In the genomic region with DNA sequence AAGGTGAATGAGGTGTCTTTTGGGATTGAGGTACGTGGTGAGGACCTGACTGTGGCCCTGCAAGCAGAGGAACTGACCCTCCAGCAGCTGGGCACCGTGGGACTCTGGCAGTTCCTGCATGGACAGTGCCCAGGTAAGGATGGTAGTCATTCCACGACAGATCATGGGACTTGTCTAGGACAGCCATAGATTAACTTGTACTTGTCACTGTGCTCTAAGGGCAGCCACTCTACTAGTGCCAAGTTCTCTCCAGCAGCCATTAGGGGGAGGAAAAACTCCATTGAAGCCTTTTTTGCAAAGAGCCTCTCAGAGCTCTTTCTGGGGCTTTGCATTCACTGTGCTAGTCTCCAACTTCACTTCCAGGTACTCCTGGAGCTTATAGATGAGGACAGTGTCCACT, we compare ENCODE assay signal across 16 cellular contexts. TPM values are rescaled to one million over a fixed set of nuclear protein-coding genes. Genes with fewer than 3 reads are reported as not detected.
A peak's percentile ranks its signal among the peaks of the same experiment; 100 is the strongest.
DNase-seq lines count a peak whose midpoint lies in the region; ATAC-seq and TF ChIP-seq lines count a peak whose summit lies in the region.
"Had no signal": no experiment of that assay in that cellular context is flagged by ENCODE, and none has a peak within 500 bp of the region (broad histone marks: within the 10 kb centered on the region; RNA-seq: fewer than 3 reads in every experiment).

No MANE protein-coding gene starts in this region.

- in situ Hi-C loops in SK-MEL-5 (cut with HindIII; ENCODE audit: low pct_unique_long_range_greater_than_20kb, low sequenced_read_pairs) (no loop called here), transverse colon (cut with MboI; ENCODE audit: low pct_ligation_motif_present in 1 of 4, low pct_unique_long_range_greater_than_20kb in 1 of 4, low sequenced_read_pairs in 3 of 4) (no loop called here)

- peak overlapping the region; percentile 27 for H3K27ac Mint-ChIP-seq in activated T-cell treated with anti-CD3 and anti-CD28 coated beads, Interleukin-2, amount 50 U/mL, for 24 hours
- H3K27ac Mint-ChIP-seq in activated T-helper 17 cell treated with anti-CD3 and anti-CD28 coated beads, Interleukin-2, amount 50 U/mL, for 72 hours, result no peak overlapping the region
- H3K27ac Mint-ChIP-seq: brain, progenitor cell of endocrine pancreas had no signal

- no peaks in the 10 kb centered on the region for H3K79me2 ChIP-seq in osteoblast (ENCODE audit: insufficient read depth, low read length)

- H4K20me1 ChIP-seq in osteoblast (ENCODE audit: insufficient read depth, low read length), result no peaks in the 10 kb centered on the region

- H3K36me3 Mint-ChIP-seq in activated T-cell treated with anti-CD3 and anti-CD28 coated beads, Interleukin-2, amount 50 U/mL, for 24 hours (ENCODE audit: low read depth), result peaks cover 85% of the 10 kb centered on the region
- H3K36me3 Mint-ChIP-seq in activated T-helper 17 cell treated with anti-CD3 and anti-CD28 coated beads, Interleukin-2, amount 50 U/mL, for 72 hours (ENCODE audit: low read depth), result peaks cover 89% of the 10 kb centered on the region
- H3K36me3 Mint-ChIP-seq in activated T-cell treated with anti-CD3 and anti-CD28 coated beads, Interleukin-2, amount 50 U/mL, for 4 hours (ENCODE audit: insufficient read depth), result peaks cover 30% of the 10 kb centered on the region

- no peak overlapping the region for H3K27ac ChIP-seq in osteoblast (ENCODE audit: low read depth, low read length)
- no peak overlapping the region for H3K27ac ChIP-seq in transverse colon
- H3K27ac ChIP-seq: thoracic aorta had no signal

- WGBS in transverse colon (ENCODE audit: low coverage in 1 of 2), 2 donors, result 95% methylated on average over 3 of the region's 3 CpGs; no CpG with 5 or more reads in 1 of the 2 donors

- H3K9me3 Mint-ChIP-seq in activated T-cell treated with anti-CD3 and anti-CD28 coated beads, Interleukin-2, amount 50 U/mL, for 24 hours, result no peaks in the 10 kb centered on the region
- H3K9me3 Mint-ChIP-seq in activated T-helper 17 cell treated with anti-CD3 and anti-CD28 coated beads, Interleukin-2, amount 50 U/mL, for 72 hours, result no peaks in the 10 kb centered on the region
- H3K9me3 Mint-ChIP-seq in activated T-cell treated with anti-CD3 and anti-CD28 coated beads, Interleukin-2, amount 50 U/mL, for 4 hours, result no peaks in the 10 kb centered on the region
- H3K9me3 Mint-ChIP-seq: brain; effector memory CD8-positive, alpha-beta T cell had no signal

- TF ChIP-seq EP300 in transverse colon (IDR thresholded peaks at IDR 0.05; ENCODE audit: low read depth), result no peak

- H3K4me2 ChIP-seq in osteoblast (ENCODE audit: insufficient read depth, low read length), result no peak overlapping the region

- TF ChIP-seq CTCF in fibroblast of mammary gland (conservative IDR thresholded peaks at IDR 0.05; ENCODE audit: control insufficient read depth, insufficient read depth, low read depth, low read length) (peak; percentile 12), osteoblast (IDR thresholded peaks at IDR 0.05; ENCODE audit: extremely low read depth, low read depth, low read length) (peak; percentile 24), transverse colon (IDR thresholded peaks at IDR 0.05) (no peak)

- intact Hi-C loops in transverse colon (cut with DNase I; ENCODE audit: low total_unique reads), result no loop called here

- H3K36me3 ChIP-seq in osteoblast (ENCODE audit: insufficient read depth, low read length), result peaks cover 17% of the 10 kb centered on the region
- H3K36me3 ChIP-seq in transverse colon, result peaks cover 0 to 50% (median 7%) of the 10 kb centered on the region in 4 donors

- no peak overlapping the region for H3K4me3 Mint-ChIP-seq in activated T-cell treated with anti-CD3 and anti-CD28 coated beads, Interleukin-2, amount 50 U/mL, for 24 hours
- no peak overlapping the region for H3K4me3 Mint-ChIP-seq in activated T-helper 17 cell treated with anti-CD3 and anti-CD28 coated beads, Interleukin-2, amount 50 U/mL, for 72 hours
- no peak overlapping the region for H3K4me3 Mint-ChIP-seq in activated T-cell treated with anti-CD3 and anti-CD28 coated beads, Interleukin-2, amount 50 U/mL, for 4 hours
- H3K4me3 Mint-ChIP-seq: brain; effector memory CD8-positive, alpha-beta T cell had no signal

- no peak for ATAC-seq in activated T-helper 17 cell treated with anti-CD3 and anti-CD28 coated beads, Interleukin-2, amount 50 U/mL, for 72 hours (replicated peaks)
- ATAC-seq in activated T-cell treated with anti-CD3 and anti-CD28 coated beads, Interleukin-2, amount 50 U/mL, for 4 hours, result no peak
- ATAC-seq: effector memory CD8-positive, alpha-beta T cell had no signal

- H3K4me3 ChIP-seq in fibroblast of mammary gland (ENCODE audit: control insufficient read depth, low read depth, low read length) (no peak overlapping the region), osteoblast (ENCODE audit: insufficient read depth, low read length) (no peak overlapping the region), transverse colon (no peak overlapping the region)
- H3K4me3 ChIP-seq: thoracic aorta had no signal

- H3K27me3 ChIP-seq in osteoblast (ENCODE audit: insufficient read depth, low read length) (no peaks in the 10 kb centered on the region), transverse colon (no peaks in the 10 kb centered on the region)

- no peaks in the 10 kb centered on the region for H3K9me3 ChIP-seq in osteoblast (ENCODE audit: low read depth, low read length)
- H3K9me3 ChIP-seq in transverse colon, result no peaks in the 10 kb centered on the region
- H3K9me3 ChIP-seq: thoracic aorta had no signal

- H3K27me3 Mint-ChIP-seq in activated T-cell treated with anti-CD3 and anti-CD28 coated beads, Interleukin-2, amount 50 U/mL, for 24 hours, result no peaks in the 10 kb centered on the region
- H3K27me3 Mint-ChIP-seq in activated T-helper 17 cell treated with anti-CD3 and anti-CD28 coated beads, Interleukin-2, amount 50 U/mL, for 72 hours, result no peaks in the 10 kb centered on the region
- no peaks in the 10 kb centered on the region for H3K27me3 Mint-ChIP-seq in activated T-cell treated with anti-CD3 and anti-CD28 coated beads, Interleukin-2, amount 50 U/mL, for 4 hours (ENCODE audit: low read depth)
- H3K27me3 Mint-ChIP-seq: brain; effector memory CD8-positive, alpha-beta T cell; progenitor cell of endocrine pancreas had no signal

- no peaks in the 10 kb centered on the region for H3K4me1 Mint-ChIP-seq in activated T-cell treated with anti-CD3 and anti-CD28 coated beads, Interleukin-2, amount 50 U/mL, for 24 hours (ENCODE audit: low read depth)
- H3K4me1 Mint-ChIP-seq in activated T-helper 17 cell treated with anti-CD3 and anti-CD28 coated beads, Interleukin-2, amount 50 U/mL, for 72 hours, result no peaks in the 10 kb centered on the region
- H3K4me1 Mint-ChIP-seq in activated T-cell treated with anti-CD3 and anti-CD28 coated beads, Interleukin-2, amount 50 U/mL, for 4 hours (ENCODE audit: low read depth), result no peaks in the 10 kb centered on the region
- H3K4me1 Mint-ChIP-seq: brain had no signal

- H2AFZ ChIP-seq in osteoblast (ENCODE audit: low read length), result no peak overlapping the region

- no peak for DNase-seq in activated T-cell treated with anti-CD3 and anti-CD28 coated beads, Interleukin-2, amount 50 U/mL, for 24 hours
- DNase-seq in activated T-cell treated with anti-CD3 and anti-CD28 coated beads, Interleukin-2, amount 50 U/mL, for 48 hours, result no peak
- DNase-seq in SK-MEL-5 (ENCODE audit: low read depth, low spot score) (peak; percentile 23), fibroblast of mammary gland (ENCODE audit: low read depth) (peak; percentile 2), osteoblast (ENCODE audit: insufficient read length, low spot score, missing footprints) (no peak), transverse colon (no peak)
- DNase-seq in activated T-cell treated with anti-CD3 and anti-CD28 coated beads, Interleukin-2, amount 50 U/mL, for 4 hours, result no peak
- DNase-seq: activated naive CD4-positive, alpha-beta T cell; Calu3; effector memory CD8-positive, alpha-beta T cell; glutamatergic neuron; NCI-H1436 treated with DMSO at 0.1 percent for 48 hours had no signal

- H3K4me1 ChIP-seq in osteoblast (ENCODE audit: insufficient read depth, low read length) (no peaks in the 10 kb centered on the region), transverse colon (no peaks in the 10 kb centered on the region)

- TF ChIP-seq POLR2A in transverse colon (IDR thresholded peaks at IDR 0.05), result no peak

RNA-seq across cellular contexts. Expression of a gene that starts 20.4 kb away (rescaled TPM):
- total RNA-seq in SK-MEL-5 (2014; rRNA removed; shearing (Covaris generic)), result 30.3 and 30.9 TPM in 2 replicates
- 26.2 and 31.2 TPM in 2 replicates for polyA plus RNA-seq in SK-MEL-5 (2015; cell fraction: cytosol; rRNA removed)
- 32.5 and 39.6 TPM in 2 replicates for polyA plus RNA-seq in SK-MEL-5 (2015; cell fraction: nucleus; rRNA removed)
- 16.6 and 20.3 TPM in 2 replicates for total RNA-seq in osteoblast
- 10 to 100 TPM; 28.7 to 30.0 TPM for total RNA-seq in activated T-helper 17 cell treated with anti-CD3 and anti-CD28 coated beads, Interleukin-2, amount 50 U/mL, for 72 hours
- total RNA-seq in activated T-cell treated with anti-CD3 and anti-CD28 coated beads, Interleukin-2, amount 50 U/mL, for 4 hours, result 10 to 100 TPM; 26.1 to 33.4 (median 28.5) TPM
- total RNA-seq in transverse colon, result 10 to 100 TPM in 2 of 4 donors, 1 to 10 TPM in 2; 6.4 to 35.1 (median 19.9) TPM

RNA-seq across cellular contexts. Expression of a gene that starts 21.6 kb away (rescaled TPM):
- 13.6 and 14.7 TPM in 2 replicates for total RNA-seq in SK-MEL-5 (2014; rRNA removed; shearing (Covaris generic))
- polyA plus RNA-seq in SK-MEL-5 (2015; cell fraction: cytosol; rRNA removed), result 20.6 and 22.6 TPM in 2 replicates
- polyA plus RNA-seq in SK-MEL-5 (2015; cell fraction: nucleus; rRNA removed), result 21.6 and 24.0 TPM in 2 replicates
- total RNA-seq in osteoblast (7.2 and 8.3 TPM in 2 replicates), transverse colon (10 to 100 TPM; 37.5 to 44.0 (median 38.9) TPM)
- total RNA-seq in activated T-helper 17 cell treated with anti-CD3 and anti-CD28 coated beads, Interleukin-2, amount 50 U/mL, for 72 hours, result 1 to 10 TPM; 7.7 to 8.8 TPM
- 1 to 10 TPM; 7.7 to 8.3 (median 8.2) TPM for total RNA-seq in activated T-cell treated with anti-CD3 and anti-CD28 coated beads, Interleukin-2, amount 50 U/mL, for 4 hours

Comparison
In these comparisons a context has a peak if more than half of its experiments do, and no peak if none do; other contexts are left out.
1. DNase-seq: peak in SK-MEL-5 (single experiment) and fibroblast of mammary gland (single experiment); none in activated T-cell treated with anti-CD3 and anti-CD28 coated beads, Interleukin-2, amount 50 U/mL, for 24 hours (single experiment), activated T-cell treated with anti-CD3 and anti-CD28 coated beads, Interleukin-2, amount 50 U/mL, for 48 hours (0 of 2), osteoblast (single experiment), activated T-cell treated with anti-CD3 and anti-CD28 coated beads, Interleukin-2, amount 50 U/mL, for 4 hours (single experiment) and transverse colon (single experiment).
2. CTCF ChIP-seq: peak in fibroblast of mammary gland (single experiment) and osteoblast (single experiment); none in transverse colon (0 of 5).